9 cellular contexts compared by ENCODE assay signal in genomic region chr9:121652037-121652837, GRCh38. TPM values are rescaled to one million over a fixed set of nuclear protein-coding genes. Genes with fewer than 3 reads are reported as not detected.
DNase-seq lines count a peak whose midpoint lies in the region; ATAC-seq, FAIRE-seq and TF ChIP-seq lines count a peak whose summit lies in the region.
"Had no signal": no experiment of that assay in that cellular context is flagged by ENCODE, and none has a peak within 500 bp of the region (broad histone marks: within the 10 kb centered on the region; RNA-seq: fewer than 3 reads in every experiment).

No MANE protein-coding gene starts in this region.

- RAD21 ChIA-PET in GM12878 (lab: Charles Lee; ENCODE audit: unreplicated experiment): no interaction called here

- no peak for DNase-seq in GM12878 (ENCODE audit: low read depth, low spot score)
- peak; percentile 58 to 69 for DNase-seq in left colon
- DNase-seq in substantia nigra (lab: John Stamatoyannopoulos, UW): peak in 5 of 49 donors; percentile 20 to 85 (median 24)
- no peak for DNase-seq in hepatic stellate cell (ENCODE audit: low spot score)
- no peak for DNase-seq in NCI-H510A (lab: John Stamatoyannopoulos, UW)
- DNase-seq in hypothalamus (lab: John Stamatoyannopoulos, UW): no peak

- TF ChIP-seq POLR2A in GM12878 (IDR thresholded peaks at IDR 0.05; ENCODE audit: low read depth, low read length): no peak

- H3K9me3 ChIP-seq in Loucy (ENCODE audit: insufficient read depth, low read depth, low read length) (no peaks in the 10 kb centered on the region), GM12878 (replicated peaks; ENCODE audit: control insufficient read depth, insufficient read depth, low read length) (no peaks in the 10 kb centered on the region)

- BruUV-seq in GM12878 (replicated peaks; lab: Mats Ljungman, UMichigan): no TSS peak

- no peaks in the 10 kb centered on the region for H3K27me3 ChIP-seq in Loucy (ENCODE audit: insufficient read depth, low read length, poor library complexity, severe bottlenecking)
- H3K27me3 ChIP-seq in GM12878 (replicated peaks in 1 of 2; ENCODE audit: control insufficient read depth in 2 of 2, insufficient read depth in 2 of 2, low read length in 1 of 2): peaks cover 23 to 26% of the 10 kb centered on the region in 2 experiments

- no peak for TF ChIP-seq CTCF in Loucy (conservative IDR thresholded peaks at IDR 0.05; ENCODE audit: low read length)
- TF ChIP-seq CTCF in GM12878 (IDR thresholded peaks at IDR 0.05 in 2 of 3, conservative IDR thresholded peaks at IDR 0.05 in 1 of 3; ENCODE audit: control insufficient read depth in 2 of 3, extremely low read depth in 1 of 3, insufficient read depth in 1 of 3, low read depth in 3 of 3, low read length in 3 of 3): no peak

- ATAC-seq in GM12878 (no peak), left colon (no peak), HG03280 (IDR thresholded peaks at IDR 0.05; ENCODE audit: unreplicated experiment) (no peak)

- H3K36me3 ChIP-seq in Loucy (ENCODE audit: insufficient read depth, low read length): no peaks in the 10 kb centered on the region
- H3K36me3 ChIP-seq in GM12878 (ENCODE audit: control insufficient read depth in 2 of 2, insufficient read depth in 2 of 2, low read length in 1 of 2): no peaks in the 10 kb centered on the region

- H3K4me1 ChIP-seq in Loucy (ENCODE audit: insufficient read depth, low read length, poor library complexity, severe bottlenecking) (peaks cover 63% of the 10 kb centered on the region), GM12878 (ENCODE audit: control insufficient read depth, insufficient read depth, low read length) (no peaks in the 10 kb centered on the region)

- H3K4me3 ChIP-seq in Loucy (ENCODE audit: low read length, poor library complexity, severe bottlenecking) (peak overlapping the region; percentile 95), GM12878 (no peak overlapping the region)

- H3K27ac ChIP-seq in GM12878 (ENCODE audit: control insufficient read depth, insufficient read depth) (no peak overlapping the region), substantia nigra (ENCODE audit: low read depth, low read length, poor library complexity, severe bottlenecking) (peak overlapping the region; percentile 69)
- H3K27ac ChIP-seq: HL-60 had no signal

- CTCF ChIA-PET in GM12878 (lab: Yijun Ruan, JAX): no interaction called here

- peak overlapping the region; percentile 97 for H3K4me2 ChIP-seq in Loucy (ENCODE audit: low read depth, low read length, poor library complexity, severe bottlenecking)
- no peak overlapping the region for H3K4me2 ChIP-seq in GM12878 (ENCODE audit: control insufficient read depth, insufficient read depth)

- intact Hi-C loops in GM12878 (cut with micrococcal nuclease; ENCODE audit: unreplicated experiment) (no loop called here), left colon (cut with DNase I, micrococcal nuclease) (no loop called here)

- no peak for TF ChIP-seq RAD21 in GM12878 (IDR thresholded peaks at IDR 0.05; ENCODE audit: insufficient read depth, low read depth, low read length)

- SMC1A ChIA-PET in GM12878 (lab: Charles Lee; ENCODE audit: uncharacterized antibody, unreplicated experiment): no interaction called here

- H3K9ac ChIP-seq in Loucy (ENCODE audit: low read depth, low read length, poor library complexity, severe bottlenecking): peak overlapping the region; percentile 85
- H3K9ac ChIP-seq in GM12878 (ENCODE audit: control insufficient read depth, insufficient read depth, low read length): no peak overlapping the region

- TF ChIP-seq EP300 in GM12878 (IDR thresholded peaks at IDR 0.05; ENCODE audit: borderline replicate concordance in 1 of 2, control insufficient read depth in 1 of 2, low read depth in 2 of 2, low read length in 2 of 2): no peak

- H4K20me1 ChIP-seq in Loucy (ENCODE audit: insufficient read depth, low read length, poor library complexity, severe bottlenecking): no peaks in the 10 kb centered on the region
- H4K20me1 ChIP-seq in GM12878 (ENCODE audit: control insufficient read depth, insufficient read depth): no peaks in the 10 kb centered on the region

- H3K79me2 ChIP-seq in Loucy (ENCODE audit: insufficient read depth, low read length): peaks cover 18% of the 10 kb centered on the region; the same call in 1 of the 2 replicates
- H3K79me2 ChIP-seq in GM12878 (ENCODE audit: control insufficient read depth, insufficient read depth, low read length): no peaks in the 10 kb centered on the region

- POLR2A ChIA-PET in GM12878 (lab: Charles Lee): no interaction called here

- in situ Hi-C loops in GM12878 (cut with MboI): no loop called here

- no peaks in the 10 kb centered on the region for H3F3A ChIP-seq in Loucy (ENCODE audit: low read depth)

- H3K9me2 ChIP-seq in Loucy (replicated peaks; ENCODE audit: low read depth, low read length): no peaks in the 10 kb centered on the region

- peak overlapping the region; percentile 83 for H2AFZ ChIP-seq in Loucy (ENCODE audit: low read length)
- no peak overlapping the region for H2AFZ ChIP-seq in GM12878 (ENCODE audit: control insufficient read depth, low read depth, low read length)

- FAIRE-seq in GM12878 (lab: Jason Lieb, UNC): no peak

- WGBS in GM12878 (ENCODE audit: insufficient coverage, insufficient replicate concordance, low lambda C conversion rate, missing lambda C conversion rate): 11% methylated on average over 27 of the region's 29 CpGs

TF ChIP-seq in GM12878, 131 proteins besides CTCF, POLR2A, EP300 and RAD21:
- TF ChIP-seq CHD2 (IDR thresholded peaks at IDR 0.05; ENCODE audit: borderline replicate concordance, low read depth, low read length): no peak
- TF ChIP-seq TAF1 (IDR thresholded peaks at IDR 0.05; ENCODE audit: borderline replicate concordance, low read depth, low read length): no peak
- peak; percentile 36 for TF ChIP-seq SUZ12 (IDR thresholded peaks at IDR 0.05; ENCODE audit: unreplicated experiment)

RNA-seq across cellular contexts. Expression of gene DAB2IP, which starts 0.8 kb away (rescaled TPM):
- total RNA-seq in GM12878 (2013; cell fraction: nucleolus; rRNA removed): not detected in 2 replicates
- total RNA-seq in GM12878 (2014; rRNA removed) (0.11 TPM in 1 of 2 replicates, not detected in the other), GM12878 (2014; rRNA removed; fragmentation: Illumina TruSeq; extraction: Trizol) (not detected in 2 replicates), GM12878 (2021) (0.19 and 0.38 TPM in 2 replicates), left colon (100 to 1,000 TPM; 127 to 128 TPM)
- polyA plus RNA-seq in GM12878 (2011; ENCODE audit: low read depth): not detected
- polyA plus RNA-seq in GM12878 (2011; rRNA removed) (0.16 and 0.26 TPM in 2 replicates), GM12878 (2014; fragmentation: Illumina TruSeq; extraction: Trizol) (0.03 TPM in 1 of 2 replicates, not detected in the other), GM12878 (2014; fragmentation: Nextera tagmentation; extraction: Ambion mirVana) (not detected), GM12878 (2014; rRNA removed) (0.01 and 0.03 TPM in 2 replicates), GM12878 (2016; fragmentation: Nextera tagmentation; extraction: Ambion mirVana) (not detected)
- polyA plus RNA-seq in GM12878 (2011; cell fraction: cytosol; rRNA removed): 0.06 and 0.15 TPM in 2 replicates
- polyA plus RNA-seq in GM12878 (2011; cell fraction: nucleus; rRNA removed): 0.04 and 0.16 TPM in 2 replicates
- 0.11 and 0.28 TPM in 2 replicates for polyA plus RNA-seq in GM12878 (2012)
- 0.10 TPM in 1 of 2 replicates, not detected in the other for polyA minus RNA-seq in GM12878 (2011; rRNA and poly(A)+ RNA removed)
- 3.5 TPM in 1 of 2 replicates, not detected in the other for polyA minus RNA-seq in GM12878 (2011; cell fraction: cytosol; rRNA and poly(A)+ RNA removed)
- polyA minus RNA-seq in GM12878 (2011; cell fraction: nucleus; rRNA and poly(A)+ RNA removed): 0.48 TPM in 1 of 2 replicates, not detected in the other

Comparison
In these comparisons a context has a peak if more than half of its experiments do, and no peak if none do; other contexts are left out.
1. DNase-seq: peak in left colon (2 of 2); none in GM12878 (single experiment), hepatic stellate cell (single experiment), NCI-H510A (single experiment) and hypothalamus (0 of 51).
2. RNA of gene DAB2IP, which starts 0.8 kb away (total RNA-seq): 127 to 128 TPM in left colon; 0.11 to 0.38 TPM in GM12878; every median in the first group is over 10 times any median in the second.